Comparison of ENCODE assay signal across 9 cellular contexts in the genomic region with DNA sequence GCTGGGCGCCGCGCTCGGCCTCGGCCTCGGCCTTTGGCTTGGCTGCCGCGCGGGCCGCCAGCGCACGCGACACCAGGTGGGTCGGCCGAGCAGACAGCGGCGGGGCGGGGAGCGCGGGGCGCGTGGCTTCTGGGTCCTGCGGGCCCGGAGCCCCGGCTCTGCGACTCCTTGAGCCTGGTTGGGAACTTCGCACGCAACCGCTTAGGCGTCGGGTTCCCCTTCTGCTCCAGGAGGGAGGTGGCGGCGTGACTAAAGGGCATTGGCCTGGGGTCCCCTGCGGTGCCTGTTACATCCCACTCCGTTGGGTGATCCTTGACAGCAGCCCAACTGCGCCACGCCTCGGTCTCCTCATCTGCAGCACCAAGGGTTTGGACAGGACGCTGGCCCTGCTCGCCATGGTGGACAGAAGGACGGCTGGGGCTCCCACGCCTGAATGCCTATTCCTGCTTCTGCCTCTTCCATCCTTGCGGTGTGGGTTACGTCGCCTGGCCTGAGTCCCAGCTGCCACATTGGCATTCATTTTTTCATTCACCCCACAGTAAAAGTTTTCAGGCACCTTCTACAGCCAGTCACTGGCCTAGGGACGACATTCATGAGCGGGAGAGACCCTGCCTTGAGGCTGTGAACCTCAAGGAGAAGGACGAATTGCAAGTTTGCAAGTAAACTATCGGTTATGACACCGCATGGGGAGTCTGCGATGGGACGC. TPM values are rescaled to one million over a fixed set of nuclear protein-coding genes. Genes with fewer than 3 reads are reported as not detected.
DNase-seq lines count a peak whose midpoint lies in the region; ATAC-seq and TF ChIP-seq lines count a peak whose summit lies in the region.
"Had no signal": no experiment of that assay in that cellular context is flagged by ENCODE, and none has a peak within 500 bp of the region (broad histone marks: within the 10 kb centered on the region; RNA-seq: fewer than 3 reads in every experiment).

No MANE protein-coding gene starts in this region.

- TF ChIP-seq CTCF in fibroblast of mammary gland (conservative IDR thresholded peaks at IDR 0.05; ENCODE audit: control insufficient read depth, insufficient read depth, low read depth, low read length) (no peak), omental fat pad (IDR thresholded peaks at IDR 0.05) (no peak)

- no peak for ATAC-seq in GM19023 (IDR thresholded peaks at IDR 0.05; ENCODE audit: unreplicated experiment)
- no peak for ATAC-seq in omental fat pad (ENCODE audit: low FRiP score)

- DNase-seq in NCI-H2171 treated with DMSO at 0.1 percent for 48 hours (lab: John Stamatoyannopoulos, UW) (peak; percentile 10), NCI-H2171 (lab: John Stamatoyannopoulos, UW) (no peak), SK-N-MC (ENCODE audit: low read depth, low spot score) (no peak), fibroblast of mammary gland (ENCODE audit: low read depth) (peak; percentile 56), posterior vena cava (ENCODE audit: low spot score) (peak; percentile 58), OCI-M1 (lab: John Stamatoyannopoulos, UW) (no peak), omental fat pad (ENCODE audit: low spot score) (no peak)
- DNase-seq: DND-41 had no signal

- H3K9me3 ChIP-seq in SK-N-MC (ENCODE audit: low read depth, low read length): no peaks in the 10 kb centered on the region

- H3K4me3 ChIP-seq in SK-N-MC (peak overlapping the region; percentile 77), fibroblast of mammary gland (ENCODE audit: control insufficient read depth, low read depth, low read length) (peak overlapping the region; percentile 81)

- intact Hi-C loops in posterior vena cava (cut with DNase I): loop anchor here in 1 of 2 donors (5.0 kb wide), 1 partner anchor 36 kb away; no protein-coding TSS in a partner anchor

- no peaks in the 10 kb centered on the region for H3K36me3 ChIP-seq in SK-N-MC (ENCODE audit: insufficient read depth, low read length)

- no peak overlapping the region for H3K27ac ChIP-seq in SK-N-MC

- peak overlapping the region; percentile 68 for H3K9ac ChIP-seq in SK-N-MC (ENCODE audit: insufficient read length)

RNA-seq across cellular contexts. Expression of a gene that starts 0.6 kb away (rescaled TPM):
- 10 to 100 TPM; 25.6 to 31.7 TPM for total RNA-seq in posterior vena cava
- total RNA-seq in omental fat pad: 10 to 100 TPM; 12.4 to 29.3 (median 17.6) TPM

RNA-seq across cellular contexts. Expression of a gene that starts 3.3 kb away (rescaled TPM):
- total RNA-seq in posterior vena cava: 1 to 10 TPM; 7.0 to 7.1 TPM
- total RNA-seq in omental fat pad: 10 to 100 TPM in 3 of 4 donors, 1 to 10 TPM in 1; 4.8 to 20.2 (median 12.5) TPM

Comparison
In these comparisons a context has a peak if more than half of its experiments do, and no peak if none do; other contexts are left out.
1. DNase-seq: peak in NCI-H2171 treated with DMSO at 0.1 percent for 48 hours (single experiment), fibroblast of mammary gland (single experiment) and posterior vena cava (single experiment); none in NCI-H2171 (single experiment), SK-N-MC (single experiment), OCI-M1 (single experiment) and omental fat pad (single experiment).